In the genomic region with DNA sequence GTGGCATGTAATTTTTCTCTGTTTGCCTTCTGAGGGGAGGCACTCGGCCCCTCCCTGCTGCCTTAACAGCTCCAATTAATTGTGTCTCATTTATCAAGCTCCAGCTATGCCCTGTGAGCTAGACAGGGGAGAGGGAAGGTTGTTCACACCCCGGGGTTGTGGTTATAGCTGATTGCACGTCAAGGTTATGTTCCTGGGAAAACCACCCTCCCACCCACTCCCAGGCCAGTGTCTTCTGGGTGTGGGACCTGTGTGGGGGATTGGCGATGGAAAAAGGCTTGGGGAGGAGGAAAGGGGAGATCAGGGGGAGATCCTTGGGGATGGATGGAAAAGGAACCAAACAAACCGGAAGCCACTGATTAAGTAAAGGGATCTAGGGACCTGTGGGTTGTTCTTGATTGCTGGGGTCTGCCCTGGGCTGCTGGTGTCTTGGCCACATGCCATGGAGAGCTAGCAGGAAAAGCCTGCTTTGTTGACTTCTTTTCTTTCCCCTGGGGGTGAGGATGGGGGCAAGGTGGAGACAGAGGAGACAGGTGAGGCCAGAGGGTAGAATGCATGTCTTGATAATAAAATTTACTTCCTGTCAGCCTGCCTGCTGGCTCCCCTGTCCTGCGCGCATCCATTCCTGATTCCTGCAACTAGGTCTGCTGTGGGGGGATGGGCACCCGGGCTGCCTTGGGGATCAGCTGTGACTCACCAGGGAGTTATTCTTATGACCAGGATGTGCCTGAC, we compare ENCODE assay signal across 8 cellular contexts. TPM values are rescaled to one million over a fixed set of nuclear protein-coding genes. Genes with fewer than 3 reads are reported as not detected.
DNase-seq lines count a peak whose midpoint lies in the region; ATAC-seq and TF ChIP-seq lines count a peak whose summit lies in the region.

No MANE protein-coding gene starts in this region.

- H3K4me2 ChIP-seq in fibroblast of lung (ENCODE audit: extremely low read depth, insufficient read depth, low read length) = peak overlapping the region; percentile 53

- H3K36me3 ChIP-seq in fibroblast of lung (ENCODE audit: control insufficient read depth, insufficient read depth, low read length) (no peaks in the 10 kb centered on the region), upper lobe of left lung (no peaks in the 10 kb centered on the region)

- no peaks in the 10 kb centered on the region for H3K9me3 ChIP-seq in fibroblast of lung (ENCODE audit: control insufficient read depth, insufficient read depth, low read depth, low read length)
- H3K9me3 ChIP-seq in upper lobe of left lung = no peaks in the 10 kb centered on the region

- H3K27me3 Mint-ChIP-seq in activated CD8-positive, alpha-beta T cell treated with anti-CD3 and anti-CD28 coated beads for 36 hours = no peaks in the 10 kb centered on the region
- H3K27me3 Mint-ChIP-seq in naive thymus-derived CD8-positive, alpha-beta T cell = no peaks in the 10 kb centered on the region

- intact Hi-C loops in activated CD8-positive, alpha-beta T cell treated with anti-CD3 and anti-CD28 coated beads for 36 hours (cut with micrococcal nuclease) = loop anchor here (10.0 kb wide), 2 partner anchors 69 to 99 kb away; no protein-coding TSS in a partner anchor

- H2AFZ ChIP-seq in fibroblast of lung (ENCODE audit: low read length) = no peak overlapping the region

- H3K4me1 Mint-ChIP-seq in activated CD8-positive, alpha-beta T cell treated with anti-CD3 and anti-CD28 coated beads for 36 hours (ENCODE audit: low read depth) = peaks cover 92% of the 10 kb centered on the region
- H3K4me1 Mint-ChIP-seq in naive thymus-derived CD8-positive, alpha-beta T cell = peaks cover 56 to 99% (median 94%) of the 10 kb centered on the region in 4 donors

- H3K4me1 ChIP-seq in fibroblast of lung (ENCODE audit: control insufficient read depth, extremely low read depth, insufficient read depth, low read length) = peaks cover 19% of the 10 kb centered on the region
- peaks cover 32 to 45% (median 39%) of the 10 kb centered on the region in 4 donors for H3K4me1 ChIP-seq in upper lobe of left lung

- peak overlapping the region; percentile 46 for H3K27ac ChIP-seq in fibroblast of lung (ENCODE audit: insufficient read depth, low read length)
- peak overlapping the region in 3 of 4 donors; percentile 2 to 46 (median 38) for H3K27ac ChIP-seq in upper lobe of left lung

- ATAC-seq in activated CD8-positive, alpha-beta T cell treated with anti-CD3 and anti-CD28 coated beads for 36 hours = peak; percentile 17
- ATAC-seq in naive thymus-derived CD8-positive, alpha-beta T cell = no peak
- peak; percentile 74 to 89 for ATAC-seq in upper lobe of left lung (ENCODE audit: low FRiP score in 2 of 2)
- ATAC-seq in HG03342 (IDR thresholded peaks at IDR 0.05; ENCODE audit: unreplicated experiment) = no peak

- CTCF ChIA-PET in activated CD8-positive, alpha-beta T cell treated with anti-CD3 and anti-CD28 coated beads for 36 hours (lab: Charles Lee) = interaction anchor here (0.7 to 8.1 kb wide), 8 partner anchors 9 to 144 kb away, joined by 3 to 78 read pairs (median 4); a partner anchor contains a TSS

- H3K4me3 Mint-ChIP-seq in activated CD8-positive, alpha-beta T cell treated with anti-CD3 and anti-CD28 coated beads for 36 hours = peak overlapping the region; percentile 62
- peak overlapping the region; percentile 57 to 97 (median 77) for H3K4me3 Mint-ChIP-seq in naive thymus-derived CD8-positive, alpha-beta T cell

- no peak for TF ChIP-seq EP300 in upper lobe of left lung (IDR thresholded peaks at IDR 0.05)

- H4K20me1 ChIP-seq in fibroblast of lung (ENCODE audit: control insufficient read depth, extremely low read depth, insufficient read depth, low read length) = no peaks in the 10 kb centered on the region

- TF ChIP-seq POLR2A in upper lobe of left lung (IDR thresholded peaks at IDR 0.05) = no peak

- POLR2A ChIA-PET in activated CD8-positive, alpha-beta T cell treated with anti-CD3 and anti-CD28 coated beads for 36 hours (lab: Charles Lee) = interaction anchor here (1.1 to 9.4 kb wide), 6 partner anchors 8 to 66 kb away, joined by 3 to 180 read pairs (median 5); a partner anchor contains a TSS
- POLR2A ChIA-PET in naive thymus-derived CD8-positive, alpha-beta T cell (lab: Charles Lee) = interaction anchor here (0.6 to 12.2 kb wide), 12 partner anchors 9 to 1191 kb away, joined by 3 to 385 read pairs (median 4); a partner anchor contains a TSS

- 50% methylated on average over 8 of the region's 8 CpGs for WGBS in upper lobe of left lung, 2 donors

- H3K27me3 ChIP-seq in fibroblast of lung (ENCODE audit: control insufficient read depth, insufficient read depth, low read length) (no peaks in the 10 kb centered on the region), upper lobe of left lung (no peaks in the 10 kb centered on the region)

- peak overlapping the region; percentile 98 for H3K27ac Mint-ChIP-seq in activated CD8-positive, alpha-beta T cell treated with anti-CD3 and anti-CD28 coated beads for 36 hours
- peak overlapping the region; percentile 78 to 99 (median 95) for H3K27ac Mint-ChIP-seq in naive thymus-derived CD8-positive, alpha-beta T cell

- no peak for TF ChIP-seq CTCF in activated CD8-positive, alpha-beta T cell treated with anti-CD3 and anti-CD28 coated beads for 36 hours (IDR thresholded peaks at IDR 0.05)
- TF ChIP-seq CTCF in fibroblast of lung (conservative IDR thresholded peaks at IDR 0.05 in 1 of 2, IDR thresholded peaks at IDR 0.05 in 1 of 2; ENCODE audit: low read depth in 1 of 2, low read length in 2 of 2) (no peak), upper lobe of left lung (IDR thresholded peaks at IDR 0.05) (no peak)

- H3K36me3 Mint-ChIP-seq in activated CD8-positive, alpha-beta T cell treated with anti-CD3 and anti-CD28 coated beads for 36 hours (ENCODE audit: low read depth) = peaks cover 33% of the 10 kb centered on the region
- peaks cover 6 to 25% (median 18%) of the 10 kb centered on the region in 3 donors for H3K36me3 Mint-ChIP-seq in naive thymus-derived CD8-positive, alpha-beta T cell

- DNase-seq in NCI-H187 (lab: John Stamatoyannopoulos, UW) (peak; percentile 21 to 46), NCI-H187 treated with DMSO at 0.1 percent for 48 hours (lab: John Stamatoyannopoulos, UW) (no peak), NCI-H2107 treated with DMSO at 0.1 percent for 48 hours (lab: John Stamatoyannopoulos, UW; ENCODE audit: unreplicated experiment) (peak; percentile 45), fibroblast of lung (ENCODE audit: low read depth in 2 of 2) (peak; percentile 93 to 97), upper lobe of left lung (peak; percentile 45 to 93)
- peak; percentile 77 for DNase-seq in activated CD8-positive, alpha-beta T cell treated with anti-CD3 and anti-CD28 coated beads for 36 hours
- DNase-seq in naive thymus-derived CD8-positive, alpha-beta T cell = no peak

- H3K9me3 Mint-ChIP-seq in activated CD8-positive, alpha-beta T cell treated with anti-CD3 and anti-CD28 coated beads for 36 hours = no peaks in the 10 kb centered on the region
- H3K9me3 Mint-ChIP-seq in naive thymus-derived CD8-positive, alpha-beta T cell = no peaks in the 10 kb centered on the region

- no peak overlapping the region for H3K9ac ChIP-seq in fibroblast of lung (ENCODE audit: insufficient read depth, low read length)

- no peaks in the 10 kb centered on the region for H3K79me2 ChIP-seq in fibroblast of lung (ENCODE audit: control insufficient read depth, insufficient read depth, low read length)

- H3K4me3 ChIP-seq in fibroblast of lung (replicated peaks in 1 of 4; ENCODE audit: control extremely low read depth in 1 of 4, insufficient read depth in 1 of 4, low read depth in 3 of 4, low read length in 4 of 4) (no peak overlapping the region), upper lobe of left lung (no peak overlapping the region)

RNA-seq across cellular contexts. Expression of a gene that starts 14.1 kb away (rescaled TPM):
- 10 to 100 TPM; 61.1 to 64.6 TPM for total RNA-seq in activated CD8-positive, alpha-beta T cell treated with anti-CD3 and anti-CD28 coated beads for 36 hours
- total RNA-seq in fibroblast of lung (3.6 and 10.9 TPM in 2 replicates), upper lobe of left lung (10 to 100 TPM; 33.3 to 85.9 (median 67.2) TPM)
- polyA plus RNA-seq in fibroblast of lung = 0.58 and 5.4 TPM in 2 replicates
- polyA plus RNA-seq in fibroblast of lung (2012) = 0.38 and 3.3 TPM in 2 replicates
- 25.9 and 51.8 TPM in 2 replicates for polyA minus RNA-seq in fibroblast of lung (ENCODE audit: low replicate concordance)
- total RNA-seq in naive thymus-derived CD8-positive, alpha-beta T cell = 100 to 1,000 TPM; 414 to 419 TPM
- polyA plus RNA-seq in naive thymus-derived CD8-positive, alpha-beta T cell = 100 to 1,000 TPM; 157 to 230 (median 158) TPM

Comparison
In these comparisons a context has a peak if more than half of its experiments do, and no peak if none do; other contexts are left out.
1. DNase-seq: peak in NCI-H187 (2 of 2), NCI-H2107 treated with DMSO at 0.1 percent for 48 hours (single experiment), activated CD8-positive, alpha-beta T cell treated with anti-CD3 and anti-CD28 coated beads for 36 hours (single experiment), fibroblast of lung (2 of 2) and upper lobe of left lung (2 of 2); none in NCI-H187 treated with DMSO at 0.1 percent for 48 hours (single experiment) and naive thymus-derived CD8-positive, alpha-beta T cell (0 of 10).
2. ATAC-seq: peak in activated CD8-positive, alpha-beta T cell treated with anti-CD3 and anti-CD28 coated beads for 36 hours (single experiment) and upper lobe of left lung (2 of 2); none in naive thymus-derived CD8-positive, alpha-beta T cell (0 of 2) and HG03342 (single experiment).
3. RNA of a gene that starts 14.1 kb away (total RNA-seq): 414 to 419 TPM in naive thymus-derived CD8-positive, alpha-beta T cell; 33.3 to 85.9 TPM in upper lobe of left lung, 61.1 to 64.6 TPM in activated CD8-positive, alpha-beta T cell treated with anti-CD3 and anti-CD28 coated beads for 36 hours and 3.6 to 10.9 TPM in fibroblast of lung; every median in the first group is over 4 times any median in the second.